Comparison of ENCODE assay signal across 8 cellular contexts in genomic region chrX:14039344-14039743, GRCh38. TPM values are rescaled to one million over a fixed set of nuclear protein-coding genes. Genes with fewer than 3 reads are reported as not detected.
A peak's percentile ranks its signal among the peaks of the same experiment; 100 is the strongest.
DNase-seq lines count a peak whose midpoint lies in the region; ATAC-seq, FAIRE-seq and TF ChIP-seq lines count a peak whose summit lies in the region.

No MANE protein-coding gene starts in this region.

- no peaks in the 10 kb centered on the region for H3K9me3 ChIP-seq in K562 (replicated peaks; ENCODE audit: control insufficient read depth, insufficient read depth, low read depth, low read length)

- TF ChIP-seq POLR2A in K562 (conservative IDR thresholded peaks at IDR 0.05): no peak

- POLR2A ChIA-PET in K562 (lab: Yijun Ruan, JAX): no interaction called here

- peak; percentile 85 to 94 for TF ChIP-seq RAD21 in K562 (CRISPR knock-in tag; conservative IDR thresholded peaks at IDR 0.05 in 1 of 2, IDR thresholded peaks at IDR 0.05 in 1 of 2)

- TF ChIP-seq EP300 in K562 (IDR thresholded peaks at IDR 0.05; ENCODE audit: low read length): peak; percentile 93

- H3K79me2 ChIP-seq in K562 (ENCODE audit: control insufficient read depth, insufficient read depth, low read length): no peaks in the 10 kb centered on the region

- H3K27ac ChIP-seq in K562 (ENCODE audit: extremely low read depth, low read depth, low read length): no peak overlapping the region

- DNase-seq in D341Med (ENCODE audit: low spot score): peak; percentile 42
- DNase-seq in M059J (ENCODE audit: low read depth): peak; percentile 54
- peak; percentile 60 for DNase-seq in T-helper 9 cell
- peak; percentile 47 to 73 (median 51) for DNase-seq in K562 (ENCODE audit: extremely low read depth in 1 of 4, low spot score in 3 of 4)
- DNase-seq in left colon: peak; percentile 37 to 60
- DNase-seq in stimulated activated CD8-positive, alpha-beta memory T cell treated with anti-CD3 and anti-CD28 coated beads, Interleukin-15, amount 100 ng/mL, for 48 hours (ENCODE audit: low read depth in 2 of 2): peak; percentile 4 to 32
- no peak for DNase-seq in epidermal melanocyte (ENCODE audit: insufficient read length, low spot score)

- FAIRE-seq in K562 (lab: Jason Lieb, UNC): peak; percentile 72

- in situ Hi-C loops in K562 (cut with MboI): loop anchor here (10.0 kb wide), 1 partner anchor 275 kb away; no protein-coding TSS in a partner anchor

- peak; percentile 43 to 78 (median 44); a peak in 5 of 6 replicates for TF ChIP-seq CTCF in K562 (IDR thresholded peaks at IDR 0.05 in 2 of 3, conservative IDR thresholded peaks at IDR 0.05 in 1 of 3; ENCODE audit: insufficient read depth in 2 of 3, low read depth in 1 of 3, low read length in 3 of 3)

- H3K4me1 ChIP-seq in K562 (replicated peaks in 1 of 2; ENCODE audit: control insufficient read depth in 2 of 2, insufficient read depth in 2 of 2, low read length in 2 of 2): no peaks in the 10 kb centered on the region; a peak in 1 of 5 replicates

- no peaks in the 10 kb centered on the region for H3K36me3 ChIP-seq in K562 (ENCODE audit: control insufficient read depth, insufficient read depth, low read length)

- no peak overlapping the region for H3K9ac ChIP-seq in K562 (ENCODE audit: insufficient read depth in 1 of 2, low read depth in 2 of 2, low read length in 2 of 2)

- H4K20me1 ChIP-seq in K562 (replicated peaks; ENCODE audit: control insufficient read depth, insufficient read depth, low read length): no peaks in the 10 kb centered on the region

- H3K27me3 ChIP-seq in K562 (ENCODE audit: control insufficient read depth in 2 of 2, insufficient read depth in 2 of 2, low read length in 2 of 2): peaks cover 0 to 5% of the 10 kb centered on the region in 2 experiments; a peak in 1 of 5 replicates

- peak; percentile 72 for ATAC-seq in GM19455 (IDR thresholded peaks at IDR 0.05; ENCODE audit: unreplicated experiment)
- ATAC-seq in K562: peak; percentile 84
- peak; percentile 92 for ATAC-seq in left colon

- H3K4me3 ChIP-seq in K562: no peak overlapping the region

- intact Hi-C loops in K562 (cut with micrococcal nuclease) (loop anchor here (1.0 to 10.0 kb wide), 4 partner anchors 55 to 1425 kb away; partner anchors contain the start of gene GLRA2), left colon (cut with DNase I, micrococcal nuclease) (no loop called here)

- BruUV-seq in K562 (replicated peaks; lab: Mats Ljungman, UMichigan): no TSS peak

- H3K4me2 ChIP-seq in K562 (ENCODE audit: insufficient read depth, low read length): no peak overlapping the region

- WGBS in K562 (ENCODE audit: insufficient coverage, low coverage, missing lambda C conversion rate): 11% methylated on average over 3 of the region's 3 CpGs

- no peak overlapping the region for H2AFZ ChIP-seq in K562 (ENCODE audit: low read depth, low read length)

- H3K9me1 ChIP-seq in K562 (ENCODE audit: control insufficient read depth, insufficient read depth, low read length): no peaks in the 10 kb centered on the region

- CTCF ChIA-PET in K562 (lab: Yijun Ruan, JAX; ENCODE audit: low intra/inter-chr PET ratio): interaction anchor here (0.6 to 1.6 kb wide), 4 partner anchors 179 to 1204 kb away, joined by 3 to 9 read pairs (median 3); no protein-coding TSS in a partner anchor

TF ChIP-seq in K562, 482 proteins besides CTCF, POLR2A, EP300 and RAD21 (continues in another document):
- TF ChIP-seq MYC (IDR thresholded peaks at IDR 0.05; ENCODE audit: low read depth, low read length) (no peak), MYC (CRISPR knock-in tag; IDR thresholded peaks at IDR 0.05; ENCODE audit: borderline replicate concordance, low read depth) (no peak), PKNOX1 (IDR thresholded peaks at IDR 0.05) (peak; percentile 97), ZFP36 (IDR thresholded peaks at IDR 0.05; ENCODE audit: low read depth, low read length, partially characterized antibody) (peak; percentile 64), ZNF12 (CRISPR knock-in tag; IDR thresholded peaks at IDR 0.05) (no peak), VEZF1 (CRISPR knock-in tag; IDR thresholded peaks at IDR 0.05) (no peak), ZBTB26 (CRISPR knock-in tag; IDR thresholded peaks at IDR 0.05) (no peak), GATAD2B (IDR thresholded peaks at IDR 0.05; ENCODE audit: borderline replicate concordance) (peak; percentile 73; the same call in 1 of the 2 replicates), MNT (conservative IDR thresholded peaks at IDR 0.05) (0 out of 4 replicates have a peak, but pooled peaks of 1 of the 2 experiments have one; percentile 38), LEF1 (IDR thresholded peaks at IDR 0.05) (peak; percentile 96), THRA (IDR thresholded peaks at IDR 0.05) (no peak), STAT5B (CRISPR knock-in tag; IDR thresholded peaks at IDR 0.05) (no peak)

RNA-seq across cellular contexts. Expression of gene GEMIN8, which starts 9.7 kb away (rescaled TPM):
- 11.4 and 13.8 TPM in 2 replicates for total RNA-seq in M059J (2014; rRNA removed; shearing (Covaris generic))
- total RNA-seq in K562 (2011; cell fraction: chromatin; rRNA removed; ENCODE audit: low replicate concordance): 10.6 and 14.7 TPM in 2 replicates
- total RNA-seq in K562 (2011; cell fraction: nucleolus; rRNA removed): 9.5 and 10.9 TPM in 2 replicates
- 8.4 and 10.3 TPM in 2 replicates for total RNA-seq in K562 (2011; cell fraction: nucleoplasm; rRNA removed)
- 10.9 and 12.8 TPM in 2 replicates for total RNA-seq in K562 (2014; rRNA removed)
- total RNA-seq in K562 (2014; rRNA removed; fragmentation: Illumina TruSeq; extraction: Trizol): 12.1 and 13.5 TPM in 2 replicates
- total RNA-seq in K562 (2015; rRNA removed; fragmentation: Illumina TruSeq; extraction: Trizol): 13.0 TPM in 2 replicates
- 13.7 and 15.0 TPM in 2 replicates for total RNA-seq in K562 (2021)
- polyA plus RNA-seq in K562 (2011; rRNA removed): 29.1 and 35.6 TPM in 2 replicates
- 26.4 and 29.0 TPM in 2 replicates for polyA plus RNA-seq in K562 (2011; cell fraction: cytosol; rRNA removed)
- polyA plus RNA-seq in K562 (2011; cell fraction: nucleus; rRNA removed): 42.5 and 45.2 TPM in 2 replicates
- polyA plus RNA-seq in K562 (2012): 13.6 and 25.7 TPM in 2 replicates
- polyA plus RNA-seq in K562 (2014; fragmentation: Illumina TruSeq; extraction: Trizol): 17.7 and 20.3 TPM in 2 replicates
- 10 to 100 TPM; 16.9 to 23.8 TPM for polyA plus RNA-seq in K562 (2014; fragmentation: Nextera tagmentation; extraction: Ambion mirVana)
- polyA plus RNA-seq in K562 (2014; rRNA removed): 15.1 and 18.4 TPM in 2 replicates
- polyA minus RNA-seq in K562 (2011; rRNA and poly(A)+ RNA removed): 26.0 and 26.4 TPM in 2 replicates
- 8.1 and 13.3 TPM in 2 replicates for polyA minus RNA-seq in K562 (2011; cell fraction: cytosol; rRNA and poly(A)+ RNA removed)
- 11.2 and 13.4 TPM in 2 replicates for polyA minus RNA-seq in K562 (2011; cell fraction: nucleus; rRNA and poly(A)+ RNA removed)
- total RNA-seq in left colon: 10 to 100 TPM; 11.8 to 13.3 TPM
